In genomic region chr18:11927497-11927896, GRCh38 we compare ENCODE assay signal across 16 cellular contexts. TPM values are rescaled to one million over a fixed set of nuclear protein-coding genes. Genes with fewer than 3 reads are reported as not detected.
DNase-seq lines count a peak whose midpoint lies in the region; TF ChIP-seq lines count a peak whose summit lies in the region.
"Had no signal": no experiment of that assay in that cellular context is flagged by ENCODE, and none has a peak within 500 bp of the region (broad histone marks: within the 10 kb centered on the region; RNA-seq: fewer than 3 reads in every experiment).

No MANE protein-coding gene starts in this region.

- H3K4me3 ChIP-seq in osteoblast (ENCODE audit: insufficient read depth, low read length): no peak overlapping the region
- H3K4me3 ChIP-seq: GM23248, MG63 had no signal

- H3K9me3 Mint-ChIP-seq in chondrocyte (ENCODE audit: low read depth) (no peaks in the 10 kb centered on the region), glutamatergic neuron (ENCODE audit: unreplicated experiment) (no peaks in the 10 kb centered on the region)

- H3K4me1 ChIP-seq in osteoblast (ENCODE audit: insufficient read depth, low read length): no peaks in the 10 kb centered on the region

- H3K27ac Mint-ChIP-seq in chondrocyte (ENCODE audit: unreplicated experiment): no peak overlapping the region
- H3K27ac Mint-ChIP-seq in glutamatergic neuron (ENCODE audit: unreplicated experiment): no peak overlapping the region
- H3K27ac Mint-ChIP-seq: H9 had no signal

- H3K9me3 ChIP-seq in osteoblast (ENCODE audit: low read depth, low read length): no peaks in the 10 kb centered on the region
- H3K9me3 ChIP-seq: MG63 had no signal

- H3K79me2 ChIP-seq in osteoblast (ENCODE audit: insufficient read depth, low read length): no peaks in the 10 kb centered on the region

- H3K27ac ChIP-seq in osteoblast (ENCODE audit: low read depth, low read length): no peak overlapping the region
- H3K27ac ChIP-seq: GM23248 had no signal

- no peaks in the 10 kb centered on the region for H3K36me3 Mint-ChIP-seq in chondrocyte (ENCODE audit: low read depth)
- H3K36me3 Mint-ChIP-seq in glutamatergic neuron (ENCODE audit: unreplicated experiment): no peaks in the 10 kb centered on the region

- TF ChIP-seq CTCF in chondrocyte (IDR thresholded peaks at IDR 0.05): no peak
- TF ChIP-seq CTCF in osteoblast (IDR thresholded peaks at IDR 0.05; ENCODE audit: extremely low read depth, low read depth, low read length): no peak
- no peak for TF ChIP-seq CTCF in glutamatergic neuron (IDR thresholded peaks at IDR 0.05; ENCODE audit: partially characterized antibody, unreplicated experiment)

- H2AFZ ChIP-seq in osteoblast (ENCODE audit: low read length): no peak overlapping the region
- H2AFZ ChIP-seq: GM23248 had no signal

- H4K20me1 ChIP-seq in osteoblast (ENCODE audit: insufficient read depth, low read length): no peaks in the 10 kb centered on the region

- H3K4me1 Mint-ChIP-seq in chondrocyte (ENCODE audit: low read depth) (no peaks in the 10 kb centered on the region), glutamatergic neuron (ENCODE audit: low read depth, unreplicated experiment) (no peaks in the 10 kb centered on the region)

- no peaks in the 10 kb centered on the region for H3K27me3 ChIP-seq in osteoblast (ENCODE audit: insufficient read depth, low read length)
- H3K27me3 ChIP-seq: MG63 had no signal

- H3K27me3 Mint-ChIP-seq in chondrocyte (ENCODE audit: low read depth): no peaks in the 10 kb centered on the region
- peaks cover 2% of the 10 kb centered on the region for H3K27me3 Mint-ChIP-seq in glutamatergic neuron (ENCODE audit: unreplicated experiment)

- DNase-seq in EH (ENCODE audit: low read depth) (peak; percentile 14), chondrocyte (ENCODE audit: low spot score) (peak; percentile 14), islet precursor cell (peak; percentile 76), posterior vena cava (ENCODE audit: low spot score) (peak; percentile 28), osteoblast (ENCODE audit: insufficient read length, low spot score, missing footprints) (no peak), NCI-H1417 treated with DMSO at 0.1 percent for 48 hours (lab: John Stamatoyannopoulos, UW) (no peak), glutamatergic neuron (no peak)
- DNase-seq: DMS153, GM23248, H9, KBM-7, MG63, NCI-H1105 treated with DMSO at 0.1 percent for 48 hours, NCI-H2029, NCI-H69, SHP77 treated with DMSO at 0.1 percent for 48 hours had no signal

- H3K4me3 Mint-ChIP-seq in chondrocyte (ENCODE audit: unreplicated experiment) (no peak overlapping the region), glutamatergic neuron (ENCODE audit: unreplicated experiment) (no peak overlapping the region)
- H3K4me3 Mint-ChIP-seq: H9 had no signal

- no peak overlapping the region for H3K4me2 ChIP-seq in osteoblast (ENCODE audit: insufficient read depth, low read length)

- no peaks in the 10 kb centered on the region for H3K36me3 ChIP-seq in osteoblast (ENCODE audit: insufficient read depth, low read length)
- H3K36me3 ChIP-seq: MG63 had no signal

- intact Hi-C loops in posterior vena cava (cut with DNase I): no loop called here

RNA-seq across cellular contexts. Expression of gene MPPE1, which starts 19.4 kb away (rescaled TPM):
- 37.7 to 40.4 TPM (median 38.2 TPM) in 3 replicates for total RNA-seq in chondrocyte
- total RNA-seq in posterior vena cava: 10 to 100 TPM; 26.2 to 39.6 TPM
- 38.0 and 44.5 TPM in 2 replicates for total RNA-seq in osteoblast
- total RNA-seq in glutamatergic neuron (ENCODE audit: unreplicated experiment): 31.8 TPM

RNA-seq across cellular contexts. Expression of gene IMPA2, which starts 53.8 kb away (rescaled TPM):
- total RNA-seq in chondrocyte (10.8 to 25.1 TPM (median 10.9 TPM) in 3 replicates), posterior vena cava (10 to 100 TPM; 14.9 to 31.5 TPM), osteoblast (11.2 and 14.4 TPM in 2 replicates), glutamatergic neuron (ENCODE audit: unreplicated experiment) (103 TPM)

Comparison
In these comparisons a context has a peak if more than half of its experiments do, and no peak if none do; other contexts are left out.
1. DNase-seq: peak in EH (single experiment), chondrocyte (single experiment), islet precursor cell (single experiment) and posterior vena cava (single experiment); none in osteoblast (single experiment), NCI-H1417 treated with DMSO at 0.1 percent for 48 hours (single experiment) and glutamatergic neuron (single experiment).